9 cellular contexts compared by ENCODE assay signal in genomic region chr15:89888214-89888804, GRCh38. TPM values are rescaled to one million over a fixed set of nuclear protein-coding genes. Genes with fewer than 3 reads are reported as not detected.
A peak's percentile ranks its signal among the peaks of the same experiment; 100 is the strongest.
DNase-seq lines count a peak whose midpoint lies in the region; TF ChIP-seq lines count a peak whose summit lies in the region.
"Had no signal": no experiment of that assay in that cellular context is flagged by ENCODE, and none has a peak within 500 bp of the region (broad histone marks: within the 10 kb centered on the region; RNA-seq: fewer than 3 reads in every experiment).

No MANE protein-coding gene starts in this region.

- no peaks in the 10 kb centered on the region for H3K9me3 Mint-ChIP-seq in activated naive CD4-positive, alpha-beta T cell treated with anti-CD3 and anti-CD28 coated beads for 36 hours

- no peaks in the 10 kb centered on the region for H3K27me3 ChIP-seq in AG04450 (ENCODE audit: control insufficient read depth, insufficient read depth, low read length)
- no peaks in the 10 kb centered on the region for H3K27me3 ChIP-seq in ascending aorta

- H3K36me3 ChIP-seq in ascending aorta: peaks cover 40 to 53% of the 10 kb centered on the region in 2 donors

- CTCF ChIA-PET in AG04450 (lab: Charles Lee): interaction anchor here (0.6 to 7.7 kb wide), 33 partner anchors 9 to 1647 kb away, joined by 3 to 161 read pairs (median 5); partner anchors contain the start of gene ANPEP
- CTCF ChIA-PET in RWPE1 (lab: Yijun Ruan, JAX): interaction anchor here (0.5 to 3.2 kb wide), 14 partner anchors 10 to 233 kb away, joined by 3 to 18 read pairs (median 3); partner anchors contain the start of gene ARPIN
- CTCF ChIA-PET in activated naive CD4-positive, alpha-beta T cell treated with anti-CD3 and anti-CD28 coated beads for 36 hours (lab: Charles Lee): interaction anchor here (0.9 to 1.7 kb wide), 6 partner anchors 10 to 155 kb away, joined by 3 to 11 read pairs (median 4); no protein-coding TSS in a partner anchor

- POLR2A ChIA-PET in AG04450 (lab: Yijun Ruan, JAX): interaction anchor here (1.3 kb wide), 2 partner anchors 128 to 148 kb away, joined by 3 to 5 read pairs; no protein-coding TSS in a partner anchor
- POLR2A ChIA-PET in RWPE1 (lab: Yijun Ruan, JAX; ENCODE audit: low non-redundant PET): no interaction called here

- DNase-seq in AG04450 (ENCODE audit: low read depth, low spot score): peak; percentile 74
- DNase-seq in GM20000 (ENCODE audit: low spot score): peak; percentile 8
- DNase-seq in RWPE1 (ENCODE audit: low spot score): peak; percentile 30
- DNase-seq in foreskin fibroblast: peak; percentile 87 to 94
- no peak for DNase-seq in activated naive CD4-positive, alpha-beta T cell treated with anti-CD3 and anti-CD28 coated beads for 36 hours
- DNase-seq in NCI-H128 (lab: John Stamatoyannopoulos, UW; ENCODE audit: unreplicated experiment): no peak
- no peak for DNase-seq in ascending aorta (ENCODE audit: low spot score in 2 of 2)
- no peak for DNase-seq in cardiac septum (ENCODE audit: low spot score)

- H3K4me3 Mint-ChIP-seq in activated naive CD4-positive, alpha-beta T cell treated with anti-CD3 and anti-CD28 coated beads for 36 hours: no peak overlapping the region

- H3K27me3 Mint-ChIP-seq in activated naive CD4-positive, alpha-beta T cell treated with anti-CD3 and anti-CD28 coated beads for 36 hours (ENCODE audit: low read depth): no peaks in the 10 kb centered on the region

- H3K4me1 Mint-ChIP-seq in activated naive CD4-positive, alpha-beta T cell treated with anti-CD3 and anti-CD28 coated beads for 36 hours (ENCODE audit: low read depth): peaks cover 23% of the 10 kb centered on the region

- intact Hi-C loops in activated naive CD4-positive, alpha-beta T cell treated with anti-CD3 and anti-CD28 coated beads for 36 hours (cut with micrococcal nuclease): no loop called here
- intact Hi-C loops in ascending aorta (cut with DNase I) (no loop called here), cardiac septum (cut with DNase I) (no loop called here)

- TF ChIP-seq CTCF in AG04450 (IDR thresholded peaks at IDR 0.05; ENCODE audit: low read depth, low read length) (peak; percentile 66), GM20000 (IDR thresholded peaks at IDR 0.05; ENCODE audit: extremely low read depth, missing control alignments) (no peak), RWPE1 (conservative IDR thresholded peaks at IDR 0.05; ENCODE audit: low read depth) (peak; percentile 45), foreskin fibroblast (IDR thresholded peaks at IDR 0.05; ENCODE audit: low read depth, low read length) (peak; percentile 38), ascending aorta (IDR thresholded peaks at IDR 0.05) (no peak)

- H3K27ac ChIP-seq in AG04450 (ENCODE audit: low read depth, low read length) (no peak overlapping the region), RWPE1 (no peak overlapping the region), ascending aorta (no peak overlapping the region)
- H3K27ac ChIP-seq: skin epidermis had no signal

- H3K9me3 ChIP-seq in AG04450 (ENCODE audit: control insufficient read depth, insufficient read depth, low read length) (no peaks in the 10 kb centered on the region), ascending aorta (no peaks in the 10 kb centered on the region)

- H3K27ac Mint-ChIP-seq in activated naive CD4-positive, alpha-beta T cell treated with anti-CD3 and anti-CD28 coated beads for 36 hours: no peak overlapping the region

- no peak overlapping the region for H3K4me3 ChIP-seq in AG04450 (ENCODE audit: low read depth, low read length)
- no peak overlapping the region for H3K4me3 ChIP-seq in foreskin fibroblast (ENCODE audit: low read depth in 1 of 2, low read length in 2 of 2)
- no peak overlapping the region for H3K4me3 ChIP-seq in ascending aorta
- H3K4me3 ChIP-seq: skin epidermis had no signal

- peaks cover 19% of the 10 kb centered on the region for H3K36me3 Mint-ChIP-seq in activated naive CD4-positive, alpha-beta T cell treated with anti-CD3 and anti-CD28 coated beads for 36 hours (ENCODE audit: low read depth)

- peaks cover 0 to 3% of the 10 kb centered on the region in 2 donors for H3K4me1 ChIP-seq in ascending aorta

RNA-seq across cellular contexts. Expression of gene AP3S2, which starts 5.5 kb away (rescaled TPM):
- 35.5 and 54.8 TPM in 2 replicates for polyA plus RNA-seq in AG04450 (2011; rRNA removed)
- polyA minus RNA-seq in AG04450 (2011; rRNA and poly(A)+ RNA removed): 35.8 and 48.1 TPM in 2 replicates
- total RNA-seq in activated naive CD4-positive, alpha-beta T cell treated with anti-CD3 and anti-CD28 coated beads for 36 hours: 10 to 100 TPM; 20.2 to 25.2 TPM
- total RNA-seq in ascending aorta (16.0 TPM), cardiac septum (33.6 TPM)

RNA-seq across cellular contexts. Expression of gene ARPIN, which starts 24.4 kb away (rescaled TPM):
- polyA plus RNA-seq in AG04450 (2011; rRNA removed): 11.1 and 11.8 TPM in 2 replicates
- 8.9 and 10.8 TPM in 2 replicates for polyA minus RNA-seq in AG04450 (2011; rRNA and poly(A)+ RNA removed)
- not detected for total RNA-seq in activated naive CD4-positive, alpha-beta T cell treated with anti-CD3 and anti-CD28 coated beads for 36 hours
- total RNA-seq in ascending aorta: 29.8 TPM
- total RNA-seq in cardiac septum: 14.4 TPM

Comparison
In these comparisons a context has a peak if more than half of its experiments do, and no peak if none do; other contexts are left out.
1. DNase-seq: peak in AG04450 (single experiment), GM20000 (single experiment), RWPE1 (single experiment) and foreskin fibroblast (2 of 2); none in activated naive CD4-positive, alpha-beta T cell treated with anti-CD3 and anti-CD28 coated beads for 36 hours (single experiment), NCI-H128 (single experiment), ascending aorta (0 of 2) and cardiac septum (single experiment).
2. CTCF ChIP-seq: peak in AG04450 (single experiment), RWPE1 (single experiment) and foreskin fibroblast (single experiment); none in GM20000 (single experiment) and ascending aorta (0 of 3).
3. RNA of gene ARPIN, which starts 24.4 kb away (total RNA-seq): 29.8 TPM in ascending aorta (single experiment) and 14.4 TPM in cardiac septum (single experiment); not detected in activated naive CD4-positive, alpha-beta T cell treated with anti-CD3 and anti-CD28 coated beads for 36 hours; every median in the first group is over 10 times any median in the second.